Comparison of ENCODE assay signal across 9 cellular contexts in the genomic region with DNA sequence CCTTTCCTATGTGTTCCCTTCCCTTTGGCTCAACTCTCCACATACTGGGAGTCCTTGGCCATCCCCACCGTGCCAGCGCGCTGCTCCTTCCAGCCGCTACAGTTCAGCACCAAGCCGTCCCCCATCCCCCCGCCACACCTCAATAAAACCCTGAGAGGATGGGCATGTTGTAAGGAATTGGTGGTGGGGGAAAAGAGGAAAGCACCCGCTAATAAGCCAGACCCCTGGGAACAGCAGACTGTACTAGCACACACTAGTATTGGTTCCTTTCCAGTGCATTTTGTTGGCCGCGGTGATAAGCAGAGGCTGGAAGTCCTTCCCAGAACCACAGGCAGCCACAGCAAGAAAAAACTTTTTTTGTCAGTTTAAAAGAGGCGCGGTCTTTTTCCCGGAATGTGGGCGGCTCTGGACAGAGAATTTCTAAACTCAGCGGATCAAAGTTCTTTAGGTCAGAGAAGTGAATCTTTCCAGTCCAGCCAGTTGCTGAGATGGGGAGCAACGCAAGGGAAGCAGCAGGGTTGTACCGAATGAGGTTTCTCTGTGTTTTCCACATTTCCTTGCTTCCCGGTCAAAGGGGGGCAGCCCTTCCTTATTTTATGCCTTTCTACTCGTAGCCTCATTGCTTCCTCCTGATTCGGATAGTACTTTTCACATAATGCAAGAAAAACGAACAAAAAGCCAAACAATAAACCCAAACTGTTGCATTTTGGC. TPM values are rescaled to one million over a fixed set of nuclear protein-coding genes. Genes with fewer than 3 reads are reported as not detected.
DNase-seq lines count a peak whose midpoint lies in the region; ATAC-seq and TF ChIP-seq lines count a peak whose summit lies in the region.
"Had no signal": no experiment of that assay in that cellular context is flagged by ENCODE, and none has a peak within 500 bp of the region (broad histone marks: within the 10 kb centered on the region; RNA-seq: fewer than 3 reads in every experiment).

No MANE protein-coding gene starts in this region.

- TF ChIP-seq EP300 in suprapubic skin (IDR thresholded peaks at IDR 0.05): no peak

- no peak overlapping the region for H3K27ac ChIP-seq in brain microvascular endothelial cell
- H3K27ac ChIP-seq in liver (ENCODE audit: low read depth in 1 of 2, low read length in 2 of 2): peak overlapping the region; percentile 1 to 20
- no peak overlapping the region for H3K27ac ChIP-seq in suprapubic skin

- no peak overlapping the region for H3K9ac ChIP-seq in liver (ENCODE audit: low read depth in 1 of 2, low read length in 2 of 2)

- no peaks in the 10 kb centered on the region for H3K27me3 ChIP-seq in brain microvascular endothelial cell (replicated peaks)
- H3K27me3 ChIP-seq in liver (ENCODE audit: control insufficient read depth in 4 of 4, insufficient read depth in 4 of 4, low read length in 3 of 4): no peaks in the 10 kb centered on the region
- H3K27me3 ChIP-seq in suprapubic skin: peaks cover 17% of the 10 kb centered on the region

- peaks cover 2% of the 10 kb centered on the region for H3K36me3 Mint-ChIP-seq in T-helper 2 cell treated with Interferon-gamma antibody and Interleukin-4, amounts not matched to agents 5 μg/mL and 100 μg/mL, for 36 hours (ENCODE audit: low read depth)

- H3K27me3 Mint-ChIP-seq in T-helper 2 cell treated with Interferon-gamma antibody and Interleukin-4, amounts not matched to agents 5 μg/mL and 100 μg/mL, for 36 hours (ENCODE audit: low read depth): peaks cover 50% of the 10 kb centered on the region

- no peak overlapping the region for H3K27ac Mint-ChIP-seq in T-helper 2 cell treated with Interferon-gamma antibody and Interleukin-4, amounts not matched to agents 5 μg/mL and 100 μg/mL, for 36 hours

- peaks cover 11% of the 10 kb centered on the region for H3K4me1 Mint-ChIP-seq in T-helper 2 cell treated with Interferon-gamma antibody and Interleukin-4, amounts not matched to agents 5 μg/mL and 100 μg/mL, for 36 hours (ENCODE audit: low read depth)

- H3K9me3 ChIP-seq in liver (ENCODE audit: control insufficient read depth in 4 of 4, low read length in 3 of 4) (no peaks in the 10 kb centered on the region), suprapubic skin (no peaks in the 10 kb centered on the region)

- H3K36me3 ChIP-seq in brain microvascular endothelial cell (replicated peaks): no peaks in the 10 kb centered on the region
- no peaks in the 10 kb centered on the region for H3K36me3 ChIP-seq in liver (ENCODE audit: control insufficient read depth in 4 of 4, insufficient read depth in 3 of 4, low read depth in 1 of 4, low read length in 3 of 4)
- no peaks in the 10 kb centered on the region for H3K36me3 ChIP-seq in suprapubic skin

- H3K4me3 ChIP-seq in brain microvascular endothelial cell (ENCODE audit: low read depth, low read length): peak overlapping the region; percentile 70
- peak overlapping the region; percentile 58 to 96 (median 86) for H3K4me3 ChIP-seq in liver (ENCODE audit: low read depth in 1 of 3, low read length in 3 of 3)
- peak overlapping the region; percentile 72 for H3K4me3 ChIP-seq in suprapubic skin

- DNase-seq in T-helper 2 cell treated with Interferon-gamma antibody and Interleukin-4, amounts not matched to agents 5 μg/mL and 100 μg/mL, for 36 hours (ENCODE audit: low spot score): no peak
- no peak for DNase-seq in T-helper 2 cell
- peak; percentile 40 for DNase-seq in brain microvascular endothelial cell
- peak in 1 of 2 donors; percentile 61 for DNase-seq in suprapubic skin (ENCODE audit: low spot score in 2 of 2)
- no peak for DNase-seq in activated CD4-positive, alpha-beta T cell treated with anti-CD3 and anti-CD28 coated beads for 4 hours
- no peak for DNase-seq in NCI-H2196 treated with DMSO at 0.1 percent for 48 hours (lab: John Stamatoyannopoulos, UW; ENCODE audit: unreplicated experiment)

- in situ Hi-C loops in brain microvascular endothelial cell (cut with HindIII; ENCODE audit: low pct_ligation_motif_present, low sequenced_read_pairs): no loop called here

- H3K4me3 Mint-ChIP-seq in T-helper 2 cell treated with Interferon-gamma antibody and Interleukin-4, amounts not matched to agents 5 μg/mL and 100 μg/mL, for 36 hours: peak overlapping the region; percentile 70

- no peak for ATAC-seq in HG02938 (IDR thresholded peaks at IDR 0.05; ENCODE audit: unreplicated experiment)

- TF ChIP-seq RAD21 in liver (IDR thresholded peaks at IDR 0.05): peak; percentile 54 to 59

- H3K4me1 ChIP-seq in liver (ENCODE audit: control insufficient read depth in 4 of 4, insufficient read depth in 4 of 4, low read length in 3 of 4) (peaks cover 2 to 25% (median 18%) of the 10 kb centered on the region in 4 donors), suprapubic skin (peaks cover 22% of the 10 kb centered on the region)

- WGBS in liver: 6% methylated on average over 20 of the region's 20 CpGs
- 6% methylated on average over 20 of the region's 20 CpGs for WGBS in suprapubic skin

- H3K9me3 Mint-ChIP-seq in T-helper 2 cell treated with Interferon-gamma antibody and Interleukin-4, amounts not matched to agents 5 μg/mL and 100 μg/mL, for 36 hours: no peaks in the 10 kb centered on the region

- TF ChIP-seq CTCF in brain microvascular endothelial cell (IDR thresholded peaks at IDR 0.05; ENCODE audit: low read depth, low read length, missing control alignments) (peak; percentile 48), liver (IDR thresholded peaks at IDR 0.05; ENCODE audit: low read depth, low read length, missing input control) (no peak), suprapubic skin (IDR thresholded peaks at IDR 0.05) (no peak)

- TF ChIP-seq POLR2A in suprapubic skin (IDR thresholded peaks at IDR 0.05): no peak

TF ChIP-seq in liver, 16 proteins besides CTCF, POLR2A, EP300 and RAD21:
- TF ChIP-seq NR2F2 (IDR thresholded peaks at IDR 0.05): peak; percentile 72
- peak; percentile 83 to 88 for TF ChIP-seq RXRA (IDR thresholded peaks at IDR 0.05)
- TF ChIP-seq GABPA (IDR thresholded peaks at IDR 0.05 in 1 of 2, conservative IDR thresholded peaks at IDR 0.05 in 1 of 2): peak in 1 of 2 donors; percentile 27
- TF ChIP-seq HNF4G (IDR thresholded peaks at IDR 0.05): peak; percentile 84
- TF ChIP-seq EGR1 (IDR thresholded peaks at IDR 0.05; ENCODE audit: low read depth in 2 of 2): peak; percentile 26 to 72
- TF ChIP-seq JUND (IDR thresholded peaks at IDR 0.05): peak in 1 of 2 donors; percentile 57
- TF ChIP-seq, protein P1, sequence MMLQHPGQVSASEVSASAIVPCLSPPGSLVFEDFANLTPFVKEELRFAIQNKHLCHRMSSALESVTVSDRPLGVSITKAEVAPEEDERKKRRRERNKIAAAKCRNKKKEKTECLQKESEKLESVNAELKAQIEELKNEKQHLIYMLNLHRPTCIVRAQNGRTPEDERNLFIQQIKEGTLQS (IDR thresholded peaks at IDR 0.05): no peak
- TF ChIP-seq, protein P2, sequence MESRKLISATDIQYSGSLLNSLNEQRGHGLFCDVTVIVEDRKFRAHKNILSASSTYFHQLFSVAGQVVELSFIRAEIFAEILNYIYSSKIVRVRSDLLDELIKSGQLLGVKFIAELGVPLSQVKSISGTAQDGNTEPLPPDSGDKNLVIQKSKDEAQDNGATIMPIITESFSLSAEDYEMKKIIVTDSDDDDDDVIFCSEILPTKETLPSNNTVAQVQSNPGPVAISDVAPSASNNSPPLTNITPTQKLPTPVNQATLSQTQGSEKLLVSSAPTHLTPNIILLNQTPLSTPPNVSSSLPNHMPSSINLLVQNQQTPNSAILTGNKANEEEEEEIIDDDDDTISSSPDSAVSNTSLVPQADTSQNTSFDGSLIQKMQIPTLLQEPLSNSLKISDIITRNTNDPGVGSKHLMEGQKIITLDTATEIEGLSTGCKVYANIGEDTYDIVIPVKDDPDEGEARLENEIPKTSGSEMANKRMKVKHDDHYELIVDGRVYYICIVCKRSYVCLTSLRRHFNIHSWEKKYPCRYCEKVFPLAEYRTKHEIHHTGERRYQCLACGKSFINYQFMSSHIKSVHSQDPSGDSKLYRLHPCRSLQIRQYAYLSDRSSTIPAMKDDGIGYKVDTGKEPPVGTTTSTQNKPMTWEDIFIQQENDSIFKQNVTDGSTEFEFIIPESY (IDR thresholded peaks at IDR 0.05): no peak
- TF ChIP-seq, protein P3, sequence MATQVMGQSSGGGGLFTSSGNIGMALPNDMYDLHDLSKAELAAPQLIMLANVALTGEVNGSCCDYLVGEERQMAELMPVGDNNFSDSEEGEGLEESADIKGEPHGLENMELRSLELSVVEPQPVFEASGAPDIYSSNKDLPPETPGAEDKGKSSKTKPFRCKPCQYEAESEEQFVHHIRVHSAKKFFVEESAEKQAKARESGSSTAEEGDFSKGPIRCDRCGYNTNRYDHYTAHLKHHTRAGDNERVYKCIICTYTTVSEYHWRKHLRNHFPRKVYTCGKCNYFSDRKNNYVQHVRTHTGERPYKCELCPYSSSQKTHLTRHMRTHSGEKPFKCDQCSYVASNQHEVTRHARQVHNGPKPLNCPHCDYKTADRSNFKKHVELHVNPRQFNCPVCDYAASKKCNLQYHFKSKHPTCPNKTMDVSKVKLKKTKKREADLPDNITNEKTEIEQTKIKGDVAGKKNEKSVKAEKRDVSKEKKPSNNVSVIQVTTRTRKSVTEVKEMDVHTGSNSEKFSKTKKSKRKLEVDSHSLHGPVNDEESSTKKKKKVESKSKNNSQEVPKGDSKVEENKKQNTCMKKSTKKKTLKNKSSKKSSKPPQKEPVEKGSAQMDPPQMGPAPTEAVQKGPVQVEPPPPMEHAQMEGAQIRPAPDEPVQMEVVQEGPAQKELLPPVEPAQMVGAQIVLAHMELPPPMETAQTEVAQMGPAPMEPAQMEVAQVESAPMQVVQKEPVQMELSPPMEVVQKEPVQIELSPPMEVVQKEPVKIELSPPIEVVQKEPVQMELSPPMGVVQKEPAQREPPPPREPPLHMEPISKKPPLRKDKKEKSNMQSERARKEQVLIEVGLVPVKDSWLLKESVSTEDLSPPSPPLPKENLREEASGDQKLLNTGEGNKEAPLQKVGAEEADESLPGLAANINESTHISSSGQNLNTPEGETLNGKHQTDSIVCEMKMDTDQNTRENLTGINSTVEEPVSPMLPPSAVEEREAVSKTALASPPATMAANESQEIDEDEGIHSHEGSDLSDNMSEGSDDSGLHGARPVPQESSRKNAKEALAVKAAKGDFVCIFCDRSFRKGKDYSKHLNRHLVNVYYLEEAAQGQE (IDR thresholded peaks at IDR 0.05): peak; percentile 75
- TF ChIP-seq SP1 (IDR thresholded peaks at IDR 0.05): peak; percentile 80
- TF ChIP-seq FOXA2 (IDR thresholded peaks at IDR 0.05): no peak
- TF ChIP-seq HNF4A (conservative IDR thresholded peaks at IDR 0.05): peak; percentile 89 to 90
- TF ChIP-seq FOXA1 (IDR thresholded peaks at IDR 0.05): no peak
- TF ChIP-seq, protein P4, sequence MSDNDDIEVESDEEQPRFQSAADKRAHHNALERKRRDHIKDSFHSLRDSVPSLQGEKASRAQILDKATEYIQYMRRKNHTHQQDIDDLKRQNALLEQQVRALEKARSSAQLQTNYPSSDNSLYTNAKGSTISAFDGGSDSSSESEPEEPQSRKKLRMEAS (IDR thresholded peaks at IDR 0.05): peak; percentile 70
- peak; percentile 68 for TF ChIP-seq YY1 (IDR thresholded peaks at IDR 0.05)
- TF ChIP-seq TAF1 (conservative IDR thresholded peaks at IDR 0.05): peak; percentile 70

RNA-seq across cellular contexts. Expression of a gene that starts 2.1 kb away (rescaled TPM):
- 1 to 10 TPM; 2.3 to 7.7 TPM for total RNA-seq in liver
- 1 to 10 TPM in 1 of 2 donors, under 1 TPM in 1; 0.40 to 2.0 TPM for polyA plus RNA-seq in liver
- 1 to 10 TPM; 1.3 to 2.1 (median 1.5) TPM for total RNA-seq in suprapubic skin
- total RNA-seq: T-helper 1 cell treated with Interleukin-12 subunit alpha and Interleukin-12 subunit beta and Interleukin-4 antibody, amounts not matched to agents 30 ng/mL and 1 ng/mL, for 36 hours had no signal

Comparison
In these comparisons a context has a peak if more than half of its experiments do, and no peak if none do; other contexts are left out.
1. H3K27ac ChIP-seq: peak in liver (2 of 2); none in brain microvascular endothelial cell (single experiment) and suprapubic skin (single experiment).
2. Peak in every context shown above with its lines, with median percentiles within 50 percentile points of each other: H3K4me3 ChIP-seq.